8 cellular contexts compared by ENCODE assay signal in the genomic region with DNA sequence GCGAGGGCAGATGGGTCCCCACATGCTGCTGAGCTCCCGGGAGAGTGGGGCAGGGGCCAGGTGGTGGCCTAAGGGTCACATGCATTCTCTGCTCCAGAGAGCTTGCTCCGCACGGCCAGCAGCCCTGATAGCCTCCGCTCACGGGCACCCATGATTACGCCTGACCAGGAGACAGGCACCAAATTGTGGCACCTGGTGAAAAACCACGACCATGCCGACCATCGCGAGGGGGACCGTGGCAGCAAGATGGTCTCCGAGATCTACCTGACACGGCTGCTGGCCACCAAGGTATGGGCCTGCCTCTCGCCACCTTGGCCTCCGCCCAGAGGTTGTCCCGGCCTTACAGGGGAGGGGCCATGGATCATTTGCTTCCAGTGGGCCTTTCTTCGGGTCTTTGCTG.
"Had no signal": no experiment of that assay in that cellular context is flagged by ENCODE, and none has a peak within 500 bp of the region (broad histone marks: within the 10 kb centered on the region; RNA-seq: fewer than 3 reads in every experiment).

No MANE protein-coding gene starts in this region.

- H3K9me3 Mint-ChIP-seq: HFFc6 had no signal

- ATAC-seq: HCT116 had no signal

- H3K4me1 Mint-ChIP-seq: H9 had no signal

- DNase-seq: GM23248, GOT3, H7, H9, HCEC 1CT, HFFc6 had no signal

- H3K9me3 ChIP-seq: HAP-1 had no signal

- H3K27ac Mint-ChIP-seq: H9, HFFc6 had no signal

- H2AFZ ChIP-seq: GM23248 had no signal

- H3K4me3 ChIP-seq: GM23248, HAP-1 had no signal

- H3K9ac ChIP-seq: GM23248 had no signal

- H3K4me1 ChIP-seq: HAP-1 had no signal

- H3K27ac ChIP-seq: GM23248 had no signal

- H3K4me3 Mint-ChIP-seq: H9, HFFc6 had no signal
